In the genomic region with DNA sequence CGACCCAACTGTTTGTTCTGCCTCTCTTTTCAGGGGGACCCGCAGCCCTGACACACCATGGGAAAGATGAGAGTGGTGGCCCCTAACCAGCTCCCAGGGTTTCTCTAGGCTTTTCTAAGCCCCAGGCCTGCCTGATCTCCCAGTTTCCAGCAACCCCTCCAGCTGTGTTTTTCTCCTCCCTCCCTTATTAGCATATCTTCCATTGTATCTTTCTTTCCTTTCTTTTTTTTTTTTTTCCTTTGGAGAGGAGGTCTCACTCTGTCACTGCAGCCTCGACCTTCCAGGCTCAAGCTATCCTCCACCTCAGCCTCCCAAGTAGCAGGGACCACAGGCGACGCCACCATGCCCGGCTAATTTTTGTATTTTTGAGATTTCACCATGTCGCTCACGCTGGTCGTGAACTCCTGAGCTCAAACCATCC, we compare ENCODE assay signal across 11 cellular contexts. TPM values are rescaled to one million over a fixed set of nuclear protein-coding genes. Genes with fewer than 3 reads are reported as not detected.
DNase-seq lines count a peak whose midpoint lies in the region; ATAC-seq, FAIRE-seq and TF ChIP-seq lines count a peak whose summit lies in the region.
"Had no signal": no experiment of that assay in that cellular context is flagged by ENCODE, and none has a peak within 500 bp of the region (broad histone marks: within the 10 kb centered on the region; RNA-seq: fewer than 3 reads in every experiment).

No MANE protein-coding gene starts in this region.

- H3K4me3 ChIP-seq in mucosa of stomach (ENCODE audit: low read length) (no peak overlapping the region), upper lobe of left lung (no peak overlapping the region)
- H3K4me3 ChIP-seq: GM12878 had no signal

- TF ChIP-seq EP300 in upper lobe of left lung (IDR thresholded peaks at IDR 0.05): no peak

- H3K9ac ChIP-seq in mucosa of stomach (ENCODE audit: low read length): peak overlapping the region; percentile 40

- H3K27me3 Mint-ChIP-seq in activated naive CD4-positive, alpha-beta T cell treated with anti-CD3 and anti-CD28 coated beads, Interleukin-2, amount 10 ng/mL, durations not matched to agents 7 days and 5 days: peaks cover 13% of the 10 kb centered on the region
- H3K27me3 Mint-ChIP-seq in activated naive CD8-positive, alpha-beta T cell treated with anti-CD3 and anti-CD28 coated beads, Interleukin-2, amount 10 ng/mL, durations not matched to agents 7 days and 5 days: peaks cover 2% of the 10 kb centered on the region

- H3K4me3 Mint-ChIP-seq in activated naive CD4-positive, alpha-beta T cell treated with anti-CD3 and anti-CD28 coated beads, Interleukin-2, amount 10 ng/mL, durations not matched to agents 7 days and 5 days: peak overlapping the region; percentile 69
- peak overlapping the region; percentile 71 for H3K4me3 Mint-ChIP-seq in activated naive CD8-positive, alpha-beta T cell treated with anti-CD3 and anti-CD28 coated beads, Interleukin-2, amount 10 ng/mL, durations not matched to agents 7 days and 5 days

- H3K9me3 Mint-ChIP-seq in activated naive CD4-positive, alpha-beta T cell treated with anti-CD3 and anti-CD28 coated beads, Interleukin-2, amount 10 ng/mL, durations not matched to agents 7 days and 5 days: no peaks in the 10 kb centered on the region
- H3K9me3 Mint-ChIP-seq in activated naive CD4-positive, alpha-beta T cell treated with anti-CD3 and anti-CD28 coated beads, Interleukin-2, amount 50 U/mL, for 72 hours: no peaks in the 10 kb centered on the region
- no peaks in the 10 kb centered on the region for H3K9me3 Mint-ChIP-seq in activated naive CD8-positive, alpha-beta T cell treated with anti-CD3 and anti-CD28 coated beads, Interleukin-2, amount 10 ng/mL, durations not matched to agents 7 days and 5 days

- H3K27me3 ChIP-seq in mucosa of stomach (ENCODE audit: control insufficient read depth, insufficient read depth, low read length) (no peaks in the 10 kb centered on the region), upper lobe of left lung (no peaks in the 10 kb centered on the region)

- 91 to 93% methylated on average over 9 of the region's 9 CpGs for WGBS in upper lobe of left lung, 2 donors

- no peak for DNase-seq in activated naive CD4-positive, alpha-beta T cell treated with anti-CD3 and anti-CD28 coated beads, Interleukin-2, amount 10 ng/mL, durations not matched to agents 7 days and 5 days
- no peak for DNase-seq in activated naive CD4-positive, alpha-beta T cell treated with anti-CD3 and anti-CD28 coated beads, Interleukin-2, amount 50 U/mL, for 72 hours (ENCODE audit: low spot score in 2 of 2)
- DNase-seq in activated naive CD8-positive, alpha-beta T cell treated with anti-CD3 and anti-CD28 coated beads, Interleukin-2, amount 10 ng/mL, durations not matched to agents 7 days and 5 days: no peak
- DNase-seq in upper lobe of left lung (no peak), RCC 7860 (ENCODE audit: low spot score) (no peak)
- DNase-seq: NCI-H187 treated with DMSO at 0.1 percent for 48 hours; stimulated activated CD4-positive, alpha-beta T cell treated with anti-CD3 and anti-CD28 coated beads, Interleukin-1b, Interleukin-23, amount 100 ng/mL, for 48 hours had no signal

- no peak for ATAC-seq in activated naive CD4-positive, alpha-beta T cell treated with anti-CD3 and anti-CD28 coated beads, Interleukin-2, amount 50 U/mL, for 72 hours
- no peak for ATAC-seq in activated naive CD8-positive, alpha-beta T cell treated with anti-CD3 and anti-CD28 coated beads, Interleukin-2, amount 10 ng/mL, durations not matched to agents 7 days and 5 days (ENCODE audit: low read depth)
- ATAC-seq in upper lobe of left lung (ENCODE audit: low FRiP score in 2 of 2) (no peak), GM19351 (IDR thresholded peaks at IDR 0.05; ENCODE audit: unreplicated experiment) (no peak), HG03159 (IDR thresholded peaks at IDR 0.05; ENCODE audit: unreplicated experiment) (no peak)
- ATAC-seq: GM12878 had no signal

- POLR2A ChIA-PET in activated naive CD8-positive, alpha-beta T cell treated with anti-CD3 and anti-CD28 coated beads, Interleukin-2, amount 10 ng/mL, durations not matched to agents 7 days and 5 days (lab: Charles Lee): interaction anchor here (0.7 to 1.2 kb wide), 4 partner anchors 30 to 180 kb away, joined by 3 to 4 read pairs (median 4); a partner anchor contains a TSS

- CTCF ChIA-PET in activated naive CD4-positive, alpha-beta T cell treated with anti-CD3 and anti-CD28 coated beads, Interleukin-2, amount 10 ng/mL, durations not matched to agents 7 days and 5 days (lab: Charles Lee): interaction anchor here (0.7 to 1.7 kb wide), 3 partner anchors 11 to 416 kb away, joined by 3 to 8 read pairs (median 3); no protein-coding TSS in a partner anchor

- H3K36me3 Mint-ChIP-seq in activated naive CD4-positive, alpha-beta T cell treated with anti-CD3 and anti-CD28 coated beads, Interleukin-2, amount 10 ng/mL, durations not matched to agents 7 days and 5 days: peaks cover 12% of the 10 kb centered on the region
- H3K36me3 Mint-ChIP-seq in activated naive CD4-positive, alpha-beta T cell treated with anti-CD3 and anti-CD28 coated beads, Interleukin-2, amount 50 U/mL, for 72 hours: peaks cover 17% of the 10 kb centered on the region in 2 donors
- H3K36me3 Mint-ChIP-seq in activated naive CD8-positive, alpha-beta T cell treated with anti-CD3 and anti-CD28 coated beads, Interleukin-2, amount 10 ng/mL, durations not matched to agents 7 days and 5 days: no peaks in the 10 kb centered on the region

- FAIRE-seq in RCC 7860 (lab: Jason Lieb, UNC): no peak
- FAIRE-seq: GM12878 had no signal

- H3K27ac Mint-ChIP-seq in activated naive CD4-positive, alpha-beta T cell treated with anti-CD3 and anti-CD28 coated beads, Interleukin-2, amount 10 ng/mL, durations not matched to agents 7 days and 5 days: peak overlapping the region; percentile 47
- H3K27ac Mint-ChIP-seq in activated naive CD4-positive, alpha-beta T cell treated with anti-CD3 and anti-CD28 coated beads, Interleukin-2, amount 50 U/mL, for 72 hours: peak overlapping the region in 1 of 2 donors; percentile 75
- peak overlapping the region; percentile 49 for H3K27ac Mint-ChIP-seq in activated naive CD8-positive, alpha-beta T cell treated with anti-CD3 and anti-CD28 coated beads, Interleukin-2, amount 10 ng/mL, durations not matched to agents 7 days and 5 days

- H3K9me3 ChIP-seq in mucosa of stomach (ENCODE audit: control insufficient read depth, low read length): no peaks in the 10 kb centered on the region
- no peaks in the 10 kb centered on the region for H3K9me3 ChIP-seq in upper lobe of left lung

- H3K36me3 ChIP-seq in mucosa of stomach (ENCODE audit: control insufficient read depth, insufficient read depth, low read length) (no peaks in the 10 kb centered on the region), upper lobe of left lung (no peaks in the 10 kb centered on the region)

- TF ChIP-seq POLR2A in upper lobe of left lung (IDR thresholded peaks at IDR 0.05): no peak

- H3K4me1 ChIP-seq in mucosa of stomach (ENCODE audit: control insufficient read depth, insufficient read depth, low read length): peaks cover 59% of the 10 kb centered on the region
- H3K4me1 ChIP-seq in upper lobe of left lung: peaks cover 58 to 79% (median 69%) of the 10 kb centered on the region in 4 donors

- no peak for TF ChIP-seq CTCF in upper lobe of left lung (IDR thresholded peaks at IDR 0.05)

- H3K27ac ChIP-seq in upper lobe of left lung: peak overlapping the region; percentile 82 to 99 (median 88)

- H3K4me1 Mint-ChIP-seq in activated naive CD4-positive, alpha-beta T cell treated with anti-CD3 and anti-CD28 coated beads, Interleukin-2, amount 10 ng/mL, durations not matched to agents 7 days and 5 days: peaks cover 64% of the 10 kb centered on the region
- peaks cover 40% of the 10 kb centered on the region for H3K4me1 Mint-ChIP-seq in activated naive CD8-positive, alpha-beta T cell treated with anti-CD3 and anti-CD28 coated beads, Interleukin-2, amount 10 ng/mL, durations not matched to agents 7 days and 5 days

RNA-seq across cellular contexts. Expression of a gene that starts 1.8 kb away (rescaled TPM):
- total RNA-seq in activated naive CD4-positive, alpha-beta T cell treated with anti-CD3 and anti-CD28 coated beads, Interleukin-2, amount 50 U/mL, for 72 hours: 100 to 1,000 TPM; 110 to 134 TPM
- total RNA-seq in activated naive CD8-positive, alpha-beta T cell treated with anti-CD3 and anti-CD28 coated beads, Interleukin-2, amount 10 ng/mL, durations not matched to agents 7 days and 5 days: 100 to 1,000 TPM; 153 TPM
- 100 to 1,000 TPM in 5 of 6 donors, 10 to 100 TPM in 1; 93.2 to 322 (median 204) TPM for total RNA-seq in upper lobe of left lung

RNA-seq across cellular contexts. Expression of a gene that starts 5.7 kb away (rescaled TPM):
- not detected for total RNA-seq in activated naive CD4-positive, alpha-beta T cell treated with anti-CD3 and anti-CD28 coated beads, Interleukin-2, amount 50 U/mL, for 72 hours
- not detected for total RNA-seq in activated naive CD8-positive, alpha-beta T cell treated with anti-CD3 and anti-CD28 coated beads, Interleukin-2, amount 10 ng/mL, durations not matched to agents 7 days and 5 days
- total RNA-seq in upper lobe of left lung: 1 to 10 TPM in 4 of 6 donors, under 1 TPM in 1, not detected in 1; 0.67 to 5.2 (median 1.2) TPM
- total RNA-seq: GM12878 had no signal

RNA-seq across cellular contexts. Expression of a gene that starts 30.3 kb away (rescaled TPM):
- 10 to 100 TPM; 23.3 to 32.3 TPM for total RNA-seq in activated naive CD4-positive, alpha-beta T cell treated with anti-CD3 and anti-CD28 coated beads, Interleukin-2, amount 50 U/mL, for 72 hours
- 10 to 100 TPM; 11.5 to 12.7 TPM for total RNA-seq in activated naive CD8-positive, alpha-beta T cell treated with anti-CD3 and anti-CD28 coated beads, Interleukin-2, amount 10 ng/mL, durations not matched to agents 7 days and 5 days
- 10 to 100 TPM; 14.5 to 34.3 (median 26.9) TPM for total RNA-seq in upper lobe of left lung

RNA-seq across cellular contexts. Expression of a gene that starts 31.8 kb away (rescaled TPM):
- total RNA-seq in activated naive CD4-positive, alpha-beta T cell treated with anti-CD3 and anti-CD28 coated beads, Interleukin-2, amount 50 U/mL, for 72 hours: 10 to 100 TPM; 18.0 to 20.7 TPM
- 10 to 100 TPM; 22.9 to 23.2 TPM for total RNA-seq in activated naive CD8-positive, alpha-beta T cell treated with anti-CD3 and anti-CD28 coated beads, Interleukin-2, amount 10 ng/mL, durations not matched to agents 7 days and 5 days
- 10 to 100 TPM; 16.3 to 28.3 (median 21.2) TPM for total RNA-seq in upper lobe of left lung

RNA-seq across cellular contexts. Expression of a gene that starts 50.2 kb away (rescaled TPM):
- 10 to 100 TPM; 57.4 to 73.6 TPM for total RNA-seq in activated naive CD4-positive, alpha-beta T cell treated with anti-CD3 and anti-CD28 coated beads, Interleukin-2, amount 50 U/mL, for 72 hours
- total RNA-seq in activated naive CD8-positive, alpha-beta T cell treated with anti-CD3 and anti-CD28 coated beads, Interleukin-2, amount 10 ng/mL, durations not matched to agents 7 days and 5 days: 10 to 100 TPM; 64.0 to 64.6 TPM
- 10 to 100 TPM; 26.8 to 88.0 (median 40.3) TPM for total RNA-seq in upper lobe of left lung
